Comparison of ENCODE assay signal across 36 cellular contexts in genomic region chr18:72452328-72452727, GRCh38.
DNase-seq lines count a peak whose midpoint lies in the region; ATAC-seq, FAIRE-seq and TF ChIP-seq lines count a peak whose summit lies in the region.
"Had no signal": no experiment of that assay in that cellular context is flagged by ENCODE, and none has a peak within 500 bp of the region (broad histone marks: within the 10 kb centered on the region; RNA-seq: fewer than 3 reads in every experiment).

No MANE protein-coding gene starts in this region.

- TF ChIP-seq POLR2A in HepG2 (IDR thresholded peaks at IDR 0.05; ENCODE audit: insufficient read depth in 1 of 2, low read depth in 2 of 2, low read length in 2 of 2) = no peak
- no peak for TF ChIP-seq POLR2A in right lobe of liver (IDR thresholded peaks at IDR 0.05)
- no peak for TF ChIP-seq POLR2A in GM12878 (IDR thresholded peaks at IDR 0.05; ENCODE audit: low read depth, low read length)

- H3K4me3 Mint-ChIP-seq in endodermal cell = no peak overlapping the region
- no peak overlapping the region for H3K4me3 Mint-ChIP-seq in HFFc6
- H3K4me3 Mint-ChIP-seq: B cell; CD14-positive monocyte; CD4-positive, alpha-beta memory T cell; CD4-positive, alpha-beta T cell; CD4-positive, CD25-positive, alpha-beta regulatory T cell; CD8-positive, alpha-beta memory T cell; CD8-positive, alpha-beta T cell had no signal

- FAIRE-seq in HepG2 (lab: Jason Lieb, UNC) = no peak
- peak; percentile 96 for FAIRE-seq in D721Med (lab: Jason Lieb, UNC)
- no peak for FAIRE-seq in GM12878 (lab: Jason Lieb, UNC)
- FAIRE-seq: A204.1, A549 had no signal

- H3K27me3 ChIP-seq in HepG2 (ENCODE audit: control insufficient read depth in 1 of 2, insufficient read depth in 2 of 2, low read length in 2 of 2) (no peaks in the 10 kb centered on the region), right lobe of liver (no peaks in the 10 kb centered on the region), GM12878 (replicated peaks in 1 of 2; ENCODE audit: control insufficient read depth in 2 of 2, insufficient read depth in 2 of 2, low read length in 1 of 2) (no peaks in the 10 kb centered on the region), endodermal cell (ENCODE audit: control insufficient read depth, insufficient read depth, low read length, poor library complexity, severe bottlenecking) (peaks cover 36% of the 10 kb centered on the region)
- H3K27me3 ChIP-seq: BE2C; BLaER1; BLaER1 treated with 17β-estradiol and CSF1 and Interleukin-3, amounts not matched to agents 10 nM and 100 nM had no signal

- H4K20me1 ChIP-seq in HepG2 (ENCODE audit: insufficient read depth, low read length) (no peaks in the 10 kb centered on the region), GM12878 (ENCODE audit: control insufficient read depth, insufficient read depth) (no peaks in the 10 kb centered on the region)
- H4K20me1 ChIP-seq: BLaER1; BLaER1 treated with 17β-estradiol and CSF1 and Interleukin-3, amounts not matched to agents 10 nM and 100 nM had no signal

- TF ChIP-seq RAD21 in HepG2 (CRISPR knock-in tag; IDR thresholded peaks at IDR 0.05) (no peak), GM12878 (IDR thresholded peaks at IDR 0.05; ENCODE audit: insufficient read depth, low read depth, low read length) (no peak)

- H3K27ac Mint-ChIP-seq in endodermal cell = no peak overlapping the region
- H3K27ac Mint-ChIP-seq in HFFc6 = no peak overlapping the region
- H3K27ac Mint-ChIP-seq: B cell; CD14-positive monocyte; CD4-positive, alpha-beta memory T cell; CD4-positive, alpha-beta T cell; CD4-positive, CD25-positive, alpha-beta regulatory T cell; CD8-positive, alpha-beta memory T cell; CD8-positive, alpha-beta T cell had no signal

- SMC1A ChIA-PET in GM12878 (lab: Charles Lee; ENCODE audit: uncharacterized antibody, unreplicated experiment) = interaction anchor here (0.6 to 0.7 kb wide), 3 partner anchors 165 to 1005 kb away, joined by 3 to 5 read pairs (median 4); no protein-coding TSS in a partner anchor

- peaks cover 40% of the 10 kb centered on the region for H3K9me3 ChIP-seq in HepG2 (ENCODE audit: low read length)
- H3K9me3 ChIP-seq in right lobe of liver = no peaks in the 10 kb centered on the region
- no peaks in the 10 kb centered on the region for H3K9me3 ChIP-seq in GM12878 (replicated peaks; ENCODE audit: control insufficient read depth, insufficient read depth, low read length)
- peaks cover 61% of the 10 kb centered on the region for H3K9me3 ChIP-seq in endodermal cell (ENCODE audit: control insufficient read depth, low read length)
- H3K9me3 ChIP-seq: BE2C, BLaER1, Caco-2 had no signal

- H3K79me2 ChIP-seq in HepG2 (ENCODE audit: insufficient read depth, low read length) (no peaks in the 10 kb centered on the region), GM12878 (ENCODE audit: control insufficient read depth, insufficient read depth, low read length) (no peaks in the 10 kb centered on the region)

- CTCF ChIA-PET in HepG2 (lab: Yijun Ruan, JAX; ENCODE audit: low intra/inter-chr PET ratio, low total read pairs) (no interaction called here), GM12878 (lab: Yijun Ruan, JAX) (no interaction called here)

- DNase-seq in HepG2 (ENCODE audit: low spot score) (no peak), right lobe of liver (no peak), D721Med (ENCODE audit: insufficient read length, low spot score) (no peak), GM12878 (ENCODE audit: low read depth, low spot score) (no peak), endodermal cell (no peak), HFFc6 (no peak), SIG-M5 treated with dmso at 0.1 percent for 504 hours (lab: John Stamatoyannopoulos, UW; ENCODE audit: unreplicated experiment) (no peak), mesenteric fat pad (ENCODE audit: low spot score) (no peak)
- DNase-seq: 8988T; ACHN; AML-193; BE2C; C1 segment of cervical spinal cord; Caco-2; Calu3; CD4-positive, alpha-beta memory T cell; CD4-positive, alpha-beta T cell; CD4-positive, CD25-positive, alpha-beta regulatory T cell; CD8-positive, alpha-beta memory T cell; CD8-positive, alpha-beta T cell; COR-L47; DMS 273 treated with DMSO at 0.1 percent for 48 hours; DMS153; DMS53; DMS79; DMS79 treated with DMSO at 0.1 percent for 48 hours; DND-41; EL had no signal

- peaks cover 10% of the 10 kb centered on the region for H3K9me3 Mint-ChIP-seq in endodermal cell
- peaks cover 50% of the 10 kb centered on the region for H3K9me3 Mint-ChIP-seq in HFFc6

- H3K4me1 ChIP-seq in HepG2 (ENCODE audit: insufficient read depth, low read length) (no peaks in the 10 kb centered on the region), right lobe of liver (no peaks in the 10 kb centered on the region), GM12878 (ENCODE audit: control insufficient read depth, insufficient read depth, low read length) (no peaks in the 10 kb centered on the region), endodermal cell (ENCODE audit: control insufficient read depth, insufficient read depth, low read length) (no peaks in the 10 kb centered on the region)
- H3K4me1 ChIP-seq: BE2C; BLaER1; BLaER1 treated with 17β-estradiol and CSF1 and Interleukin-3, amounts not matched to agents 10 nM and 100 nM; Caco-2 had no signal

- WGBS in HepG2 (ENCODE audit: low lambda C conversion rate) = 9% methylated on average over 6 of the region's 6 CpGs
- 52% methylated on average over 6 of the region's 6 CpGs for WGBS in right lobe of liver (ENCODE audit: insufficient coverage, low coverage, low lambda C conversion rate, missing lambda C conversion rate)
- WGBS in GM12878 (ENCODE audit: insufficient coverage, insufficient replicate concordance, low lambda C conversion rate, missing lambda C conversion rate) = 34% methylated on average over 6 of the region's 6 CpGs
- WGBS in endodermal cell (ENCODE audit: insufficient coverage in 1 of 2, insufficient read length in 1 of 2), 2 experiments = 60 to 80% methylated on average over 4 to 5 of the region's 6 CpGs

- no peak for ATAC-seq in HepG2
- ATAC-seq in right lobe of liver = no peak
- no peak for ATAC-seq in GM12878
- ATAC-seq: A549; CD8-positive, alpha-beta T cell had no signal

- H3K4me1 Mint-ChIP-seq in endodermal cell (no peaks in the 10 kb centered on the region), HFFc6 (ENCODE audit: low read depth) (no peaks in the 10 kb centered on the region)
- H3K4me1 Mint-ChIP-seq: B cell; CD14-positive monocyte; CD4-positive, alpha-beta memory T cell; CD4-positive, CD25-positive, alpha-beta regulatory T cell; CD8-positive, alpha-beta memory T cell had no signal

- H3K27ac ChIP-seq in HepG2 (ENCODE audit: extremely low read length, insufficient read depth, low read length) (no peak overlapping the region), right lobe of liver (no peak overlapping the region), GM12878 (ENCODE audit: control insufficient read depth, insufficient read depth) (no peak overlapping the region), endodermal cell (ENCODE audit: low read depth, low read length) (no peak overlapping the region)
- H3K27ac ChIP-seq: 22Rv1; A549; BLaER1; BLaER1 treated with 17β-estradiol and CSF1 and Interleukin-3, amounts not matched to agents 10 nM and 100 nM; C4-2B had no signal

- RAD21 ChIA-PET in GM12878 (lab: Charles Lee; ENCODE audit: unreplicated experiment) = no interaction called here

- no peak for TF ChIP-seq CTCF in HepG2 (CRISPR knock-in tag; IDR thresholded peaks at IDR 0.05)
- no peak for TF ChIP-seq CTCF in right lobe of liver (IDR thresholded peaks at IDR 0.05)
- no peak for TF ChIP-seq CTCF in D721Med (IDR thresholded peaks at IDR 0.05; ENCODE audit: insufficient read depth, missing control alignments)
- no peak for TF ChIP-seq CTCF in GM12878 (IDR thresholded peaks at IDR 0.05 in 2 of 3, conservative IDR thresholded peaks at IDR 0.05 in 1 of 3; ENCODE audit: control insufficient read depth in 2 of 3, extremely low read depth in 1 of 3, insufficient read depth in 1 of 3, low read depth in 3 of 3, low read length in 3 of 3)
- no peak for TF ChIP-seq CTCF in endodermal cell (conservative IDR thresholded peaks at IDR 0.05)
- no peak for TF ChIP-seq CTCF in HFFc6 (IDR thresholded peaks at IDR 0.05)

- POLR2A ChIA-PET in HepG2 (lab: Yijun Ruan, JAX) (no interaction called here), GM12878 (lab: Charles Lee) (no interaction called here)

- H3K36me3 Mint-ChIP-seq in endodermal cell (ENCODE audit: low read depth) (no peaks in the 10 kb centered on the region), HFFc6 (ENCODE audit: low read depth) (peaks cover 6% of the 10 kb centered on the region; the same call in 1 of the 2 replicates)
- H3K36me3 Mint-ChIP-seq: CD14-positive monocyte; CD4-positive, alpha-beta memory T cell; CD4-positive, CD25-positive, alpha-beta regulatory T cell; CD8-positive, alpha-beta T cell had no signal

- intact Hi-C loops in HepG2 (cut with micrococcal nuclease; ENCODE audit: unreplicated experiment) (no loop called here), right lobe of liver (cut with DNase I) (no loop called here), GM12878 (cut with micrococcal nuclease; ENCODE audit: unreplicated experiment) (no loop called here)

- in situ Hi-C loops in HepG2 (cut with HindIII; ENCODE audit: extremely low pct_ligation_motif_present, low pct_unique_long_range_greater_than_20kb) = no loop called here
- in situ Hi-C loops in GM12878 (cut with MboI) = no loop called here

- BruUV-seq in HepG2 (replicated peaks; lab: Mats Ljungman, UMichigan) (no TSS peak), GM12878 (replicated peaks; lab: Mats Ljungman, UMichigan) (no TSS peak)

- no peak overlapping the region for H3K9ac ChIP-seq in HepG2 (ENCODE audit: insufficient read depth, low read depth, low read length)
- H3K9ac ChIP-seq in GM12878 (ENCODE audit: control insufficient read depth, insufficient read depth, low read length) = no peak overlapping the region
- no peak overlapping the region for H3K9ac ChIP-seq in endodermal cell (ENCODE audit: extremely low read depth, low read length, poor library complexity, severe bottlenecking)
- H3K9ac ChIP-seq: BLaER1; BLaER1 treated with 17β-estradiol and CSF1 and Interleukin-3, amounts not matched to agents 10 nM and 100 nM had no signal

- H3K27me3 Mint-ChIP-seq in endodermal cell (ENCODE audit: insufficient read depth) (peaks cover 96% of the 10 kb centered on the region), HFFc6 (ENCODE audit: insufficient read depth) (no peaks in the 10 kb centered on the region)
- H3K27me3 Mint-ChIP-seq: B cell; CD4-positive, alpha-beta memory T cell; CD4-positive, alpha-beta T cell; CD4-positive, CD25-positive, alpha-beta regulatory T cell; CD8-positive, alpha-beta memory T cell had no signal

- no peak for TF ChIP-seq EP300 in HepG2 (IDR thresholded peaks at IDR 0.05; ENCODE audit: low read depth in 2 of 2, low read length in 2 of 2)
- TF ChIP-seq EP300 in HepG2 (CRISPR knock-in tag; IDR thresholded peaks at IDR 0.05; ENCODE audit: borderline replicate concordance) = no peak
- no peak for TF ChIP-seq EP300 in GM12878 (IDR thresholded peaks at IDR 0.05; ENCODE audit: borderline replicate concordance in 1 of 2, control insufficient read depth in 1 of 2, low read depth in 2 of 2, low read length in 2 of 2)

- no peaks in the 10 kb centered on the region for H3K36me3 ChIP-seq in HepG2 (replicated peaks in 1 of 2; ENCODE audit: control insufficient read depth in 1 of 2, insufficient read depth in 2 of 2, low read length in 2 of 2)
- H3K36me3 ChIP-seq in right lobe of liver = no peaks in the 10 kb centered on the region
- H3K36me3 ChIP-seq in GM12878 (ENCODE audit: control insufficient read depth in 2 of 2, insufficient read depth in 2 of 2, low read length in 1 of 2) = no peaks in the 10 kb centered on the region
- no peaks in the 10 kb centered on the region for H3K36me3 ChIP-seq in endodermal cell (ENCODE audit: control insufficient read depth, insufficient read depth, low read length)
- H3K36me3 ChIP-seq: BE2C; BLaER1; BLaER1 treated with 17β-estradiol and CSF1 and Interleukin-3, amounts not matched to agents 10 nM and 100 nM had no signal

- no peak overlapping the region for H3K4me3 ChIP-seq in HepG2 (replicated peaks in 1 of 3; ENCODE audit: insufficient read depth in 1 of 3, low read depth in 2 of 3, low read length in 3 of 3)
- no peak overlapping the region for H3K4me3 ChIP-seq in right lobe of liver
- no peak overlapping the region for H3K4me3 ChIP-seq in GM12878
- H3K4me3 ChIP-seq in endodermal cell (ENCODE audit: low read length) = peak overlapping the region; percentile 14
- H3K4me3 ChIP-seq: A549; BLaER1; BLaER1 treated with 17β-estradiol and CSF1 and Interleukin-3, amounts not matched to agents 10 nM and 100 nM had no signal

- no peak overlapping the region for H3K4me2 ChIP-seq in HepG2 (ENCODE audit: low read depth, low read length)
- H3K4me2 ChIP-seq in GM12878 (ENCODE audit: control insufficient read depth, insufficient read depth) = no peak overlapping the region
- H3K4me2 ChIP-seq: A549; BLaER1; BLaER1 treated with 17β-estradiol and CSF1 and Interleukin-3, amounts not matched to agents 10 nM and 100 nM had no signal

- H2AFZ ChIP-seq in HepG2 (ENCODE audit: low read length) = no peak overlapping the region
- no peak overlapping the region for H2AFZ ChIP-seq in GM12878 (ENCODE audit: control insufficient read depth, low read depth, low read length)
